1 cellular context compared by ENCODE assay signal in the genomic region with DNA sequence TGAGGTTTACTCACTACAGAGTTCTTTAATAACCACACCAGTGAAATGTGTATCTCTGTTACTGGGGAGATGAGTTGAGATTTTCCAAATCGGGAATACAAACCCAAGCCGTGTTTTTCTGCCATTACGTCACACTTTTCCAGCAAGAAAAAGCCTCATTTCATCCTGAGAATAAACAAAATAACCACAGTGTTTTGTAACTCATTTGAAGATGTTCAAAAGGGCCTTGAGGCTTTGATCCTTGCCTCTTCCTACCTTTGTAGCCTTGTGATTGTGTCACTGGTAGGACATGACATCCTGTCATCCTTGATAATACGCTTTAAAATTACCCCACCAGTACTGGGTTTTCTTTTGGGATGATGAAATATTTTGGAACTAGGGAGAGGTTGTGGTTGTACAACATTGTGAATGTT.
TF ChIP-seq lines count a peak whose summit lies in the region.

No MANE protein-coding gene starts in this region.

TF ChIP-seq in K562, 482 proteins besides CTCF, POLR2A, EP300 and RAD21:
- TF ChIP-seq CEBPG (CRISPR knock-in tag; IDR thresholded peaks at IDR 0.05) (no peak), CEBPG (tag; conservative IDR thresholded peaks at IDR 0.05 in 1 of 2, IDR thresholded peaks at IDR 0.05 in 1 of 2) (peak in 1 of 2 experiments; percentile 54; a peak in 1 of 4 replicates), ELF2 (CRISPR knock-in tag; IDR thresholded peaks at IDR 0.05) (no peak)
- TF ChIP-seq, protein P1, sequence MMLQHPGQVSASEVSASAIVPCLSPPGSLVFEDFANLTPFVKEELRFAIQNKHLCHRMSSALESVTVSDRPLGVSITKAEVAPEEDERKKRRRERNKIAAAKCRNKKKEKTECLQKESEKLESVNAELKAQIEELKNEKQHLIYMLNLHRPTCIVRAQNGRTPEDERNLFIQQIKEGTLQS (IDR thresholded peaks at IDR 0.05) = peak; percentile 28; the same call in 1 of the 2 replicates
- TF ChIP-seq, protein P1 (CRISPR knock-in tag; conservative IDR thresholded peaks at IDR 0.05) = no peak
